ENCODE assay signal across 29 cellular contexts in genomic region chr7:86833360-86833759, GRCh38.
A peak's percentile ranks its signal among the peaks of the same experiment; 100 is the strongest.
DNase-seq lines count a peak whose midpoint lies in the region; ATAC-seq, FAIRE-seq and TF ChIP-seq lines count a peak whose summit lies in the region.
"Had no signal": no experiment of that assay in that cellular context is flagged by ENCODE, and none has a peak within 500 bp of the region (broad histone marks: within the 10 kb centered on the region; RNA-seq: fewer than 3 reads in every experiment).

No MANE protein-coding gene starts in this region.

- WGBS in pancreas, 2 donors = 19 to 26% methylated on average over 3 of the region's 3 CpGs

- TF ChIP-seq CTCF in pancreas (IDR thresholded peaks at IDR 0.05) = no peak
- TF ChIP-seq CTCF in foreskin fibroblast (IDR thresholded peaks at IDR 0.05; ENCODE audit: low read depth, low read length) = no peak

- H3K4me3 ChIP-seq in pancreas = no peak overlapping the region
- no peak overlapping the region for H3K4me3 ChIP-seq in foreskin fibroblast (ENCODE audit: low read depth in 1 of 2, low read length in 2 of 2)
- H3K4me3 ChIP-seq: HAP-1 had no signal

- no peaks in the 10 kb centered on the region for H3K4me1 ChIP-seq in pancreas
- H3K4me1 ChIP-seq: BE2C, HAP-1 had no signal

- H3K27ac ChIP-seq in pancreas = no peak overlapping the region

- DNase-seq in DMS79 (lab: John Stamatoyannopoulos, UW) (peak; percentile 61), NCI-H2029 (lab: John Stamatoyannopoulos, UW) (peak; percentile 90), NCI-H774 (lab: John Stamatoyannopoulos, UW) (peak; percentile 29), pancreas (peak in 2 of 6 donors; percentile 10 to 22), NCI-H526 treated with DMSO at 0.1 percent for 48 hours (lab: John Stamatoyannopoulos, UW) (no peak), foreskin fibroblast (no peak), SK-N-DZ (ENCODE audit: low spot score) (no peak)
- no peak for DNase-seq in activated T-cell treated with anti-CD3 and anti-CD28 coated beads, Interleukin-2, amount 50 U/mL, for 48 hours
- DNase-seq: activated CD8-positive, alpha-beta memory T cell treated with anti-CD3 and anti-CD28 coated beads, Interleukin-2, amount 50 U/mL, for 48 hours; activated CD8-positive, alpha-beta T cell treated with anti-CD3 and anti-CD28 coated beads for 36 hours; activated naive CD4-positive, alpha-beta T cell treated with anti-CD3 and anti-CD28 coated beads for 36 hours; BE2C; CD8-positive, alpha-beta T cell; central memory CD4-positive, alpha-beta T cell; DMS 273 treated with DMSO at 0.1 percent for 48 hours; endodermal cell; head of caudate nucleus; Karpas-422; NCI-H2081 treated with DMSO at 0.1 percent for 48 hours; NCI-H524; occipital lobe; SHP77 treated with DMSO at 0.1 percent for 48 hours; stimulated activated CD4-positive, alpha-beta T cell treated with anti-CD3 and anti-CD28 coated beads, Interleukin-4, amount 100 ng/mL, for 24 hours had no signal

- H3K9me3 ChIP-seq in pancreas = no peaks in the 10 kb centered on the region
- H3K9me3 ChIP-seq: BE2C, HAP-1 had no signal

- no peaks in the 10 kb centered on the region for H3K27me3 ChIP-seq in pancreas
- H3K27me3 ChIP-seq: BE2C had no signal

- intact Hi-C loops in pancreas (cut with DNase I) = no loop called here

- H3K36me3 ChIP-seq in pancreas = no peaks in the 10 kb centered on the region
- H3K36me3 ChIP-seq: BE2C, HAP-1 had no signal

- peak; percentile 79 to 89 (median 86) for ATAC-seq in pancreas
- ATAC-seq: activated CD8-positive, alpha-beta T cell treated with anti-CD3 and anti-CD28 coated beads for 36 hours; CD8-positive, alpha-beta T cell; esophagus mucosa; natural killer cell treated with Interleukin-12 subunit alpha and Interleukin-12 subunit beta and Interleukin-15 and Interleukin-18, amount 100 ng/mL, for 72 hours had no signal

- no peak for FAIRE-seq in pancreas (lab: Jason Lieb, UNC)
- FAIRE-seq: G401.6, keratinocyte, RCC 7860 had no signal

Comparison
In these comparisons a context has a peak if more than half of its experiments do, and no peak if none do; other contexts are left out.
1. DNase-seq: peak in DMS79 (single experiment), NCI-H2029 (single experiment) and NCI-H774 (single experiment); none in NCI-H526 treated with DMSO at 0.1 percent for 48 hours (single experiment), foreskin fibroblast (0 of 2), SK-N-DZ (single experiment) and activated T-cell treated with anti-CD3 and anti-CD28 coated beads, Interleukin-2, amount 50 U/mL, for 48 hours (0 of 2).